ENCODE assay signal across 20 cellular contexts in genomic region chr20:23122959-23123655, GRCh38. TPM values are rescaled to one million over a fixed set of nuclear protein-coding genes. Genes with fewer than 3 reads are reported as not detected.
A peak's percentile ranks its signal among the peaks of the same experiment; 100 is the strongest.
DNase-seq lines count a peak whose midpoint lies in the region; ATAC-seq and TF ChIP-seq lines count a peak whose summit lies in the region.
"Had no signal": no experiment of that assay in that cellular context is flagged by ENCODE, and none has a peak within 500 bp of the region (broad histone marks: within the 10 kb centered on the region; RNA-seq: fewer than 3 reads in every experiment).

No MANE protein-coding gene starts in this region.

- peak overlapping the region; percentile 98 for H3K27ac ChIP-seq in Karpas-422 (ENCODE audit: low read length)
- H3K27ac ChIP-seq in upper lobe of right lung = no peak overlapping the region
- H3K27ac ChIP-seq: 22Rv1 had no signal

- intact Hi-C loops in upper lobe of right lung (cut with DNase I) = no loop called here

- DNase-seq in NOMO-1 (lab: John Stamatoyannopoulos, UW; ENCODE audit: unreplicated experiment in 2 of 2) (peak; percentile 57 to 63), NOMO-1 treated with dmso at 0.1 percent for 144 hours (lab: John Stamatoyannopoulos, UW; ENCODE audit: unreplicated experiment) (no peak), Karpas-422 (no peak), mesenteric fat pad (ENCODE audit: low spot score) (peak; percentile 60), upper lobe of right lung (peak; percentile 41), LoVo (ENCODE audit: low spot score) (no peak), T-helper 1 cell (no peak)
- DNase-seq: CD4-positive, alpha-beta memory T cell; EL; HCEC 1CT; MG63; NCI-H1048; NCI-H1436; NCI-H2029 treated with DMSO at 0.1 percent for 48 hours; RPMI8226 had no signal

- 0 out of 2 replicates have a peak overlapping the region, but pooled peaks have one; percentile 8 for H3K9ac ChIP-seq in Karpas-422 (ENCODE audit: low read length)

- H3K9me3 ChIP-seq in Karpas-422 (ENCODE audit: low read length) = no peaks in the 10 kb centered on the region
- H3K9me3 ChIP-seq in upper lobe of right lung = no peaks in the 10 kb centered on the region
- H3K9me3 ChIP-seq: MG63 had no signal

- H3K9me2 ChIP-seq in Karpas-422 (replicated peaks; ENCODE audit: insufficient read depth, low read length) = no peaks in the 10 kb centered on the region

- H3K36me3 ChIP-seq in Karpas-422 (ENCODE audit: insufficient read depth, low read length) = no peaks in the 10 kb centered on the region
- H3K36me3 ChIP-seq in upper lobe of right lung = no peaks in the 10 kb centered on the region
- H3K36me3 ChIP-seq: MG63 had no signal

- H3K4me1 ChIP-seq in Karpas-422 (ENCODE audit: low read length) (peaks cover 65% of the 10 kb centered on the region), upper lobe of right lung (peaks cover 28% of the 10 kb centered on the region)

- H3K4me3 ChIP-seq in Karpas-422 (ENCODE audit: low read length) (no peak overlapping the region), upper lobe of right lung (no peak overlapping the region)
- H3K4me3 ChIP-seq: GM23338, MG63 had no signal

- ATAC-seq in upper lobe of right lung (no peak), GM19351 (IDR thresholded peaks at IDR 0.05; ENCODE audit: unreplicated experiment) (no peak)
- ATAC-seq: GM23338 had no signal

- no peaks in the 10 kb centered on the region for H4K20me1 ChIP-seq in Karpas-422 (ENCODE audit: insufficient read depth, low read depth, low read length)

- H2AFZ ChIP-seq in Karpas-422 (ENCODE audit: low read length) = 0 out of 2 replicates have a peak overlapping the region, but pooled peaks have one; percentile 68
- H2AFZ ChIP-seq: GM23338 had no signal

- H3K27me3 ChIP-seq in Karpas-422 (ENCODE audit: low read length) = no peaks in the 10 kb centered on the region
- H3K27me3 ChIP-seq in upper lobe of right lung = no peaks in the 10 kb centered on the region
- H3K27me3 ChIP-seq: MG63 had no signal

- H3K4me2 ChIP-seq in Karpas-422 (ENCODE audit: low read depth, low read length, poor library complexity, severe bottlenecking) = peak overlapping the region; percentile 71
- H3K4me2 ChIP-seq: GM23338 had no signal

- TF ChIP-seq CTCF in upper lobe of right lung (IDR thresholded peaks at IDR 0.05) = no peak

- no peaks in the 10 kb centered on the region for H3K79me2 ChIP-seq in Karpas-422 (ENCODE audit: low read length)

RNA-seq across cellular contexts. Expression of gene CD93, which starts 37.0 kb away (rescaled TPM):
- total RNA-seq in Karpas-422 (2014; rRNA removed; shearing (Covaris generic); ENCODE audit: low replicate concordance) = not detected in 2 replicates
- total RNA-seq in mesenteric fat pad = 105 TPM
- 160 TPM for total RNA-seq in upper lobe of right lung
- total RNA-seq: GM23338, HT-29, NCI-H460 had no signal

Comparison
In these comparisons a context has a peak if more than half of its experiments do, and no peak if none do; other contexts are left out.
1. DNase-seq: peak in NOMO-1 (2 of 2), mesenteric fat pad (single experiment) and upper lobe of right lung (single experiment); none in NOMO-1 treated with dmso at 0.1 percent for 144 hours (single experiment), Karpas-422 (single experiment), LoVo (single experiment) and T-helper 1 cell (0 of 5).
2. RNA of gene CD93, which starts 37.0 kb away (total RNA-seq): 160 TPM in upper lobe of right lung (single experiment) and 105 TPM in mesenteric fat pad (single experiment); not detected in Karpas-422; every median in the first group is over 100 times any median in the second.